In genomic region chr9:71878327-71879274, GRCh38 we compare ENCODE assay signal across 1 cellular context.
TF ChIP-seq lines count a peak whose summit lies in the region.

No MANE protein-coding gene starts in this region.

TF ChIP-seq in HepG2, 621 proteins besides CTCF, POLR2A, EP300 and RAD21:
- TF ChIP-seq, protein P1, sequence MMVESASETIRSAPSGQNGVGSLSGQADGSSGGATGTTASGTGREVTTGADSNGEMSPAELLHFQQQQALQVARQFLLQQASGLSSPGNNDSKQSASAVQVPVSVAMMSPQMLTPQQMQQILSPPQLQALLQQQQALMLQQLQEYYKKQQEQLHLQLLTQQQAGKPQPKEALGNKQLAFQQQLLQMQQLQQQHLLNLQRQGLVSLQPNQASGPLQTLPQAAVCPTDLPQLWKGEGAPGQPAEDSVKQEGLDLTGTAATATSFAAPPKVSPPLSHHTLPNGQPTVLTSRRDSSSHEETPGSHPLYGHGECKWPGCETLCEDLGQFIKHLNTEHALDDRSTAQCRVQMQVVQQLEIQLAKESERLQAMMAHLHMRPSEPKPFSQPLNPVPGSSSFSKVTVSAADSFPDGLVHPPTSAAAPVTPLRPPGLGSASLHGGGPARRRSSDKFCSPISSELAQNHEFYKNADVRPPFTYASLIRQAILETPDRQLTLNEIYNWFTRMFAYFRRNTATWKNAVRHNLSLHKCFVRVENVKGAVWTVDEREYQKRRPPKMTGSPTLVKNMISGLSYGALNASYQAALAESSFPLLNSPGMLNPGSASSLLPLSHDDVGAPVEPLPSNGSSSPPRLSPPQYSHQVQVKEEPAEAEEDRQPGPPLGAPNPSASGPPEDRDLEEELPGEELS (CRISPR knock-in tag; IDR thresholded peaks at IDR 0.05), result no peak
- no peak for TF ChIP-seq MBD4 (IDR thresholded peaks at IDR 0.05; ENCODE audit: borderline replicate concordance, low read length)
- no peak for TF ChIP-seq CC2D1A (CRISPR knock-in tag; IDR thresholded peaks at IDR 0.05)
- TF ChIP-seq, protein P2, sequence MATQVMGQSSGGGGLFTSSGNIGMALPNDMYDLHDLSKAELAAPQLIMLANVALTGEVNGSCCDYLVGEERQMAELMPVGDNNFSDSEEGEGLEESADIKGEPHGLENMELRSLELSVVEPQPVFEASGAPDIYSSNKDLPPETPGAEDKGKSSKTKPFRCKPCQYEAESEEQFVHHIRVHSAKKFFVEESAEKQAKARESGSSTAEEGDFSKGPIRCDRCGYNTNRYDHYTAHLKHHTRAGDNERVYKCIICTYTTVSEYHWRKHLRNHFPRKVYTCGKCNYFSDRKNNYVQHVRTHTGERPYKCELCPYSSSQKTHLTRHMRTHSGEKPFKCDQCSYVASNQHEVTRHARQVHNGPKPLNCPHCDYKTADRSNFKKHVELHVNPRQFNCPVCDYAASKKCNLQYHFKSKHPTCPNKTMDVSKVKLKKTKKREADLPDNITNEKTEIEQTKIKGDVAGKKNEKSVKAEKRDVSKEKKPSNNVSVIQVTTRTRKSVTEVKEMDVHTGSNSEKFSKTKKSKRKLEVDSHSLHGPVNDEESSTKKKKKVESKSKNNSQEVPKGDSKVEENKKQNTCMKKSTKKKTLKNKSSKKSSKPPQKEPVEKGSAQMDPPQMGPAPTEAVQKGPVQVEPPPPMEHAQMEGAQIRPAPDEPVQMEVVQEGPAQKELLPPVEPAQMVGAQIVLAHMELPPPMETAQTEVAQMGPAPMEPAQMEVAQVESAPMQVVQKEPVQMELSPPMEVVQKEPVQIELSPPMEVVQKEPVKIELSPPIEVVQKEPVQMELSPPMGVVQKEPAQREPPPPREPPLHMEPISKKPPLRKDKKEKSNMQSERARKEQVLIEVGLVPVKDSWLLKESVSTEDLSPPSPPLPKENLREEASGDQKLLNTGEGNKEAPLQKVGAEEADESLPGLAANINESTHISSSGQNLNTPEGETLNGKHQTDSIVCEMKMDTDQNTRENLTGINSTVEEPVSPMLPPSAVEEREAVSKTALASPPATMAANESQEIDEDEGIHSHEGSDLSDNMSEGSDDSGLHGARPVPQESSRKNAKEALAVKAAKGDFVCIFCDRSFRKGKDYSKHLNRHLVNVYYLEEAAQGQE (IDR thresholded peaks at IDR 0.05; ENCODE audit: borderline replicate concordance in 1 of 2, low read depth in 1 of 2, low read length in 2 of 2), result no peak
- no peak for TF ChIP-seq NFAT5 (CRISPR knock-in tag; IDR thresholded peaks at IDR 0.05)
- TF ChIP-seq MAFF (IDR thresholded peaks at IDR 0.05; ENCODE audit: low read depth, low read length), result no peak
- no peak for TF ChIP-seq RFX5 (IDR thresholded peaks at IDR 0.05; ENCODE audit: low read depth, low read length)
- no peak for TF ChIP-seq SAFB2 (CRISPR knock-in tag; IDR thresholded peaks at IDR 0.05; ENCODE audit: borderline replicate concordance, low read depth)
- no peak for TF ChIP-seq ZNF280D (CRISPR knock-in tag; IDR thresholded peaks at IDR 0.05)
- peak; percentile 99 for TF ChIP-seq ZNF317 (CRISPR knock-in tag; IDR thresholded peaks at IDR 0.05)
- TF ChIP-seq, protein P3, sequence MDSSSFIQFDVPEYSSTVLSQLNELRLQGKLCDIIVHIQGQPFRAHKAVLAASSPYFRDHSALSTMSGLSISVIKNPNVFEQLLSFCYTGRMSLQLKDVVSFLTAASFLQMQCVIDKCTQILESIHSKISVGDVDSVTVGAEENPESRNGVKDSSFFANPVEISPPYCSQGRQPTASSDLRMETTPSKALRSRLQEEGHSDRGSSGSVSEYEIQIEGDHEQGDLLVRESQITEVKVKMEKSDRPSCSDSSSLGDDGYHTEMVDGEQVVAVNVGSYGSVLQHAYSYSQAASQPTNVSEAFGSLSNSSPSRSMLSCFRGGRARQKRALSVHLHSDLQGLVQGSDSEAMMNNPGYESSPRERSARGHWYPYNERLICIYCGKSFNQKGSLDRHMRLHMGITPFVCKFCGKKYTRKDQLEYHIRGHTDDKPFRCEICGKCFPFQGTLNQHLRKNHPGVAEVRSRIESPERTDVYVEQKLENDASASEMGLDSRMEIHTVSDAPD (CRISPR knock-in tag; IDR thresholded peaks at IDR 0.05), result no peak
- TF ChIP-seq ZNF839 (CRISPR knock-in tag; IDR thresholded peaks at IDR 0.05; ENCODE audit: borderline replicate concordance), result no peak
- no peak for TF ChIP-seq ZNF230 (CRISPR knock-in tag; IDR thresholded peaks at IDR 0.05)
- TF ChIP-seq RAD51 (IDR thresholded peaks at IDR 0.05; ENCODE audit: borderline replicate concordance), result no peak
- TF ChIP-seq, protein P4, sequence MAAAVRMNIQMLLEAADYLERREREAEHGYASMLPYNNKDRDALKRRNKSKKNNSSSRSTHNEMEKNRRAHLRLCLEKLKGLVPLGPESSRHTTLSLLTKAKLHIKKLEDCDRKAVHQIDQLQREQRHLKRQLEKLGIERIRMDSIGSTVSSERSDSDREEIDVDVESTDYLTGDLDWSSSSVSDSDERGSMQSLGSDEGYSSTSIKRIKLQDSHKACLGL (CRISPR knock-in tag; IDR thresholded peaks at IDR 0.05), result no peak
- TF ChIP-seq, protein P5, sequence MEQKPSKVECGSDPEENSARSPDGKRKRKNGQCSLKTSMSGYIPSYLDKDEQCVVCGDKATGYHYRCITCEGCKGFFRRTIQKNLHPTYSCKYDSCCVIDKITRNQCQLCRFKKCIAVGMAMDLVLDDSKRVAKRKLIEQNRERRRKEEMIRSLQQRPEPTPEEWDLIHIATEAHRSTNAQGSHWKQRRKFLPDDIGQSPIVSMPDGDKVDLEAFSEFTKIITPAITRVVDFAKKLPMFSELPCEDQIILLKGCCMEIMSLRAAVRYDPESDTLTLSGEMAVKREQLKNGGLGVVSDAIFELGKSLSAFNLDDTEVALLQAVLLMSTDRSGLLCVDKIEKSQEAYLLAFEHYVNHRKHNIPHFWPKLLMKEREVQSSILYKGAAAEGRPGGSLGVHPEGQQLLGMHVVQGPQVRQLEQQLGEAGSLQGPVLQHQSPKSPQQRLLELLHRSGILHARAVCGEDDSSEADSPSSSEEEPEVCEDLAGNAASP (CRISPR knock-in tag; IDR thresholded peaks at IDR 0.05; ENCODE audit: borderline replicate concordance), result peak; percentile 55; the same call in 1 of the 2 replicates
- TF ChIP-seq ATF7-NPFF (CRISPR knock-in tag; IDR thresholded peaks at IDR 0.05; ENCODE audit: low read depth), result no peak
- TF ChIP-seq CBX1 (IDR thresholded peaks at IDR 0.05; ENCODE audit: low read depth), result no peak
- TF ChIP-seq REXO4 (CRISPR knock-in tag; IDR thresholded peaks at IDR 0.05; ENCODE audit: borderline replicate concordance), result no peak
- TF ChIP-seq AKAP8 (CRISPR knock-in tag; IDR thresholded peaks at IDR 0.05), result no peak
- TF ChIP-seq, protein P6, sequence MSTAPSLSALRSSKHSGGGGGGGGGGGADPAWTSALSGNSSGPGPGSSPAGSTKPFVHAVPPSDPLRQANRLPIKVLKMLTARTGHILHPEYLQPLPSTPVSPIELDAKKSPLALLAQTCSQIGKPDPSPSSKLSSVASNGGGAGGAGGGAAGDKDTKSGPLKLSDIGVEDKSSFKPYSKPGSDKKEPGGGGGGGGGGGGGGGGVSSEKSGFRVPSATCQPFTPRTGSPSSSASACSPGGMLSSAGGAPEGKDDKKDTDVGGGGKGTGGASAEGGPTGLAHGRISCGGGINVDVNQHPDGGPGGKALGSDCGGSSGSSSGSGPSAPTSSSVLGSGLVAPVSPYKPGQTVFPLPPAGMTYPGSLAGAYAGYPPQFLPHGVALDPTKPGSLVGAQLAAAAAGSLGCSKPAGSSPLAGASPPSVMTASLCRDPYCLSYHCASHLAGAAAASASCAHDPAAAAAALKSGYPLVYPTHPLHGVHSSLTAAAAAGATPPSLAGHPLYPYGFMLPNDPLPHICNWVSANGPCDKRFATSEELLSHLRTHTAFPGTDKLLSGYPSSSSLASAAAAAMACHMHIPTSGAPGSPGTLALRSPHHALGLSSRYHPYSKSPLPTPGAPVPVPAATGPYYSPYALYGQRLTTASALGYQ (CRISPR knock-in tag; IDR thresholded peaks at IDR 0.05), result no peak
- peak; percentile 67 for TF ChIP-seq ZNF263 (CRISPR knock-in tag; IDR thresholded peaks at IDR 0.05)
- TF ChIP-seq FOXJ3 (CRISPR knock-in tag; IDR thresholded peaks at IDR 0.05; ENCODE audit: borderline replicate concordance), result no peak
